Comparison of ENCODE assay signal across 10 cellular contexts in the genomic region with DNA sequence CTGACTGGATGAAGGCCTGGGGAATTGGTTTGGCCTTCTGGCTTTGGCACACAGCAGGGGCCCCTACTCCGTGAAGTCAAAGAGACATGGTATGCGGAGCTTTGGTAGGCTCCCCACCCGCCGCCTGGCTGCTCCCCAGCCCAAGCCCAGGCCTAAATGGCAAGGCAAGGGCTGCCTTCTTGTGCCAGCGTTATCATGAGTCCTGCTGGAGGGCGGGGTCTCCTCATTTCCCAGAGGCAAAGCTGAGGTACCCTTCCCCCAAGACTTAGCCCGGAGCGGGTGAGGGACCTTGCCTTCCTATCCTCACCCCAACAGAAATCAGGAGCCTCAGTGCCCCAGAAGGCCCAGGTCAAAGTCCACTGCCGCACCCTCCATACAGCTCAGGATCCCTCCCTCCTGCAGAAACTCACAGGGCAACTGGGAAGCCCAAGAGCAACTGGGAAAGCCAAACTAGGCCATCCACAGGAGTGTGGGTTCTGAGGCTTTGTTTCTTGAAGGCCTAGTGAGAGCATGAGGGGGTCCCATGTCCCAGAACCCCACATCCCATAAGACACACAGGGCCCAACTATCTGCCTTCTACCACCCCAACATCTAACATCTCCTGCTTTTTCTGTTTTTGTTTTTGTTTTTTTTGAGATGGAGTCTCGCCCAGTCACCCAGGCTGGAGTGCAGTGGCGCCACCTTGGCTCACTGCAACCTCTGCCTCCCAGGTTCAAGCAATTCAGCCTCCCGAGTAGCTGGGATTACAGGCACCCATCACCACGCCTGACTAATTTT. TPM values are rescaled to one million over a fixed set of nuclear protein-coding genes. Genes with fewer than 3 reads are reported as not detected.
A peak's percentile ranks its signal among the peaks of the same experiment; 100 is the strongest.
DNase-seq lines count a peak whose midpoint lies in the region; ATAC-seq, FAIRE-seq and TF ChIP-seq lines count a peak whose summit lies in the region.
"Had no signal": no experiment of that assay in that cellular context is flagged by ENCODE, and none has a peak within 500 bp of the region (broad histone marks: within the 10 kb centered on the region; RNA-seq: fewer than 3 reads in every experiment).

No MANE protein-coding gene starts in this region.

- H2BK20ac ChIP-seq in H9 (ENCODE audit: low read depth, low read length, poor library complexity, severe bottlenecking): no peak overlapping the region

- H3K79me1 ChIP-seq in H9 (ENCODE audit: insufficient read depth, low read depth, low read length, poor library complexity, severe bottlenecking): no peaks in the 10 kb centered on the region

- H3K23ac ChIP-seq in H9 (ENCODE audit: insufficient read length, low read depth, low read length): no peak overlapping the region

- intact Hi-C loops in naive thymus-derived CD4-positive, alpha-beta T cell (cut with micrococcal nuclease): loop anchor here in 1 of 2 donors (1.0 to 2.0 kb wide), 3 partner anchors 9 to 52 kb away; partner anchors contain the start of genes MIEN1 and PNMT

- H3K9ac ChIP-seq in H9 (ENCODE audit: extremely low read depth, insufficient read length, low read length): no peak overlapping the region
- no peak overlapping the region for H3K9ac ChIP-seq in smooth muscle cell (ENCODE audit: low read depth)

- H4K8ac ChIP-seq in H9 (replicated peaks; ENCODE audit: insufficient read length, low read depth, low read length): no peak overlapping the region

- H3T11ph ChIP-seq in H9 (ENCODE audit: low read length): no peak overlapping the region

- H2BK5ac ChIP-seq in H9 (ENCODE audit: insufficient read length, low read length): no peak overlapping the region

- no peak for TF ChIP-seq CTCF in A549 (IDR thresholded peaks at IDR 0.05)
- peak; percentile 45 for TF ChIP-seq CTCF in H9 (conservative IDR thresholded peaks at IDR 0.05)
- TF ChIP-seq CTCF in smooth muscle cell (IDR thresholded peaks at IDR 0.05; ENCODE audit: borderline replicate concordance, insufficient read depth, poor library complexity, severe bottlenecking): no peak

- no peak overlapping the region for H4K5ac ChIP-seq in H9 (ENCODE audit: insufficient read length, low read depth, low read length)

- H4K20me1 ChIP-seq in H9 (ENCODE audit: control insufficient read depth, insufficient read depth, insufficient read length) (no peaks in the 10 kb centered on the region), smooth muscle cell (ENCODE audit: low read depth) (no peaks in the 10 kb centered on the region)

- H3K4me1 Mint-ChIP-seq in H9: peaks cover 32 to 34% of the 10 kb centered on the region in 2 experiments
- H3K4me1 Mint-ChIP-seq in central memory CD8-positive, alpha-beta T cell: peaks cover 63% of the 10 kb centered on the region
- H3K4me1 Mint-ChIP-seq in naive thymus-derived CD4-positive, alpha-beta T cell: peaks cover 33 to 62% (median 53%) of the 10 kb centered on the region in 7 donors

- no peaks in the 10 kb centered on the region for H3K23me2 ChIP-seq in H9 (ENCODE audit: insufficient read length, low read depth, low read length, poor library complexity, severe bottlenecking)

- H3K4me3 ChIP-seq in A549: no peak overlapping the region
- no peak overlapping the region for H3K4me3 ChIP-seq in naive thymus-derived CD4-positive, alpha-beta T cell (ENCODE audit: low read length)
- H3K4me3 ChIP-seq in smooth muscle cell: no peak overlapping the region

- no peak for TF ChIP-seq POLR2A in A549 (IDR thresholded peaks at IDR 0.05; ENCODE audit: low read length)

- no peak for ATAC-seq in A549
- ATAC-seq in central memory CD8-positive, alpha-beta T cell (replicated peaks; ENCODE audit: extremely low read depth, poor library complexity, severe bottlenecking): no peak
- ATAC-seq in naive thymus-derived CD4-positive, alpha-beta T cell: no peak

- H3K27ac Mint-ChIP-seq in H9: peak overlapping the region; percentile 42 to 87 (median 59); a peak in 3 of 7 replicates
- peak overlapping the region; percentile 98 for H3K27ac Mint-ChIP-seq in central memory CD8-positive, alpha-beta T cell (ENCODE audit: low read depth)
- H3K27ac Mint-ChIP-seq in naive thymus-derived CD4-positive, alpha-beta T cell: peak overlapping the region; percentile 89 to 97 (median 93)

- H3K56ac ChIP-seq in H9 (ENCODE audit: insufficient read length, low read depth, low read length): no peak overlapping the region

- no peaks in the 10 kb centered on the region for H3K27me3 ChIP-seq in H9 (ENCODE audit: insufficient read depth, low read length)
- H3K27me3 ChIP-seq in naive thymus-derived CD4-positive, alpha-beta T cell (ENCODE audit: control insufficient read depth in 2 of 2, insufficient read depth in 2 of 2, low read length in 2 of 2): no peaks in the 10 kb centered on the region
- H3K27me3 ChIP-seq in smooth muscle cell (ENCODE audit: low read depth): no peaks in the 10 kb centered on the region

- H3K4me1 ChIP-seq in A549: peaks cover 21% of the 10 kb centered on the region; the same call in 2 of the 3 replicates
- H3K4me1 ChIP-seq in H9 (ENCODE audit: insufficient read depth, low read length): 0 out of 2 replicates have a peak, but pooled peaks cover 3% of the 10 kb centered on the region
- peaks cover 45 to 65% of the 10 kb centered on the region in 2 donors for H3K4me1 ChIP-seq in naive thymus-derived CD4-positive, alpha-beta T cell (ENCODE audit: control insufficient read depth in 2 of 2, insufficient read depth in 2 of 2, low read length in 2 of 2)
- H3K4me1 ChIP-seq in smooth muscle cell (ENCODE audit: low read depth): no peaks in the 10 kb centered on the region

- H2AK5ac ChIP-seq in H9 (ENCODE audit: insufficient read length, low read length): no peak overlapping the region

- no peak overlapping the region for H3K18ac ChIP-seq in H9 (ENCODE audit: insufficient read length, low read depth, low read length)

- peak overlapping the region in 1 of 2 experiments; percentile 63; a peak in 1 of 5 replicates for H3K4me3 Mint-ChIP-seq in H9
- peak overlapping the region; percentile 25 for H3K4me3 Mint-ChIP-seq in central memory CD8-positive, alpha-beta T cell
- H3K4me3 Mint-ChIP-seq in naive thymus-derived CD4-positive, alpha-beta T cell: peak overlapping the region in 5 of 10 donors; percentile 17 to 76 (median 73)

- FAIRE-seq in A549 (lab: Jason Lieb, UNC): no peak

- peaks cover 3 to 24% (median 14%) of the 10 kb centered on the region in 3 experiments for H3K36me3 Mint-ChIP-seq in H9 (ENCODE audit: insufficient read depth in 1 of 3, low read depth in 3 of 3)
- peaks cover 14% of the 10 kb centered on the region for H3K36me3 Mint-ChIP-seq in central memory CD8-positive, alpha-beta T cell (ENCODE audit: insufficient read depth)
- peaks cover 5 to 31% (median 15%) of the 10 kb centered on the region in 5 donors for H3K36me3 Mint-ChIP-seq in naive thymus-derived CD4-positive, alpha-beta T cell

- no peak for DNase-seq in A549 (ENCODE audit: low read depth in 1 of 2, low spot score in 1 of 2)
- no peak for DNase-seq in H9
- DNase-seq in central memory CD8-positive, alpha-beta T cell (ENCODE audit: low spot score in 2 of 2): no peak
- no peak for DNase-seq in naive thymus-derived CD4-positive, alpha-beta T cell
- DNase-seq in smooth muscle cell (lab: John Stamatoyannopoulos, UW; ENCODE audit: unreplicated experiment): no peak
- DNase-seq in HuH-7.5 (ENCODE audit: low spot score): no peak
- no peak for DNase-seq in NOMO-1 treated with DMSO at 0.1 percent for 48 hours (lab: John Stamatoyannopoulos, UW; ENCODE audit: unreplicated experiment)
- DNase-seq in NCI-H2171 (lab: John Stamatoyannopoulos, UW): no peak
- DNase-seq: NCI-H526 treated with DMSO at 0.1 percent for 48 hours had no signal

- POLR2A ChIA-PET in A549 (lab: Yijun Ruan, JAX): interaction anchor here (0.8 to 0.9 kb wide), 2 partner anchors 9 kb away, joined by 4 to 5 read pairs; partner anchors contain the start of gene PGAP3
- POLR2A ChIA-PET in naive thymus-derived CD4-positive, alpha-beta T cell (lab: Charles Lee): interaction anchor here (0.7 to 3.7 kb wide), 8 partner anchors 8 to 51 kb away, joined by 3 to 43 read pairs (median 4); partner anchors contain the start of genes MIEN1, PGAP3, PNMT and STARD3

- no peak overlapping the region for H3K4ac ChIP-seq in H9 (ENCODE audit: low read depth, low read length)

- H3K36me3 ChIP-seq in naive thymus-derived CD4-positive, alpha-beta T cell (ENCODE audit: control insufficient read depth in 2 of 3, insufficient read depth in 3 of 3, low read length in 3 of 3): no peaks in the 10 kb centered on the region
- no peaks in the 10 kb centered on the region for H3K36me3 ChIP-seq in smooth muscle cell (ENCODE audit: low read depth)

- no peak overlapping the region for H2BK120ac ChIP-seq in H9 (ENCODE audit: low read depth, low read length, poor library complexity, severe bottlenecking)

- H2BK12ac ChIP-seq in H9 (ENCODE audit: insufficient read length, low read depth, low read length): no peak overlapping the region

- no peaks in the 10 kb centered on the region for H3K9me3 ChIP-seq in A549
- no peaks in the 10 kb centered on the region for H3K9me3 ChIP-seq in H9 (ENCODE audit: control insufficient read depth, low read depth, low read length)
- H3K9me3 ChIP-seq in naive thymus-derived CD4-positive, alpha-beta T cell (ENCODE audit: control insufficient read depth in 2 of 3, low read length in 3 of 3): no peaks in the 10 kb centered on the region
- no peaks in the 10 kb centered on the region for H3K9me3 ChIP-seq in smooth muscle cell (replicated peaks; ENCODE audit: low read depth)

- H3F3A ChIP-seq in smooth muscle cell (ENCODE audit: low read depth): no peaks in the 10 kb centered on the region

- WGBS in A549 (ENCODE audit: missing lambda C conversion rate): 88% methylated on average over 11 of the region's 13 CpGs
- WGBS in H9 (ENCODE audit: extremely low coverage, insufficient read length, low lambda C conversion rate): no CpG with 5 or more reads among the region's 13 CpGs
- WGBS in smooth muscle cell (ENCODE audit: low lambda C conversion rate): 93% methylated on average over 13 of the region's 13 CpGs

- CTCF ChIA-PET in A549 (lab: Yijun Ruan, JAX): interaction anchor here (0.7 to 50.7 kb wide), 11 partner anchors 6 to 52 kb away, joined by 3 to 1391 read pairs (median 6); partner anchors contain the start of genes ERBB2, MIEN1, PGAP3 and PNMT
- CTCF ChIA-PET in naive thymus-derived CD4-positive, alpha-beta T cell (lab: Charles Lee): interaction anchor here (0.6 to 2.8 kb wide), 10 partner anchors 7 to 322 kb away, joined by 3 to 14 read pairs (median 5); partner anchors contain the start of genes PGAP3 and PNMT

- H3K27ac ChIP-seq in A549 (no peak overlapping the region), H9 (ENCODE audit: insufficient read length, low read depth, low read length) (no peak overlapping the region), smooth muscle cell (ENCODE audit: low read depth) (no peak overlapping the region)
- peak overlapping the region; percentile 71 for H3K27ac ChIP-seq in naive thymus-derived CD4-positive, alpha-beta T cell (ENCODE audit: low read depth, low read length)

- H3K4me2 ChIP-seq in A549 (peak overlapping the region; percentile 1; the same call in 1 of the 3 replicates), H9 (ENCODE audit: insufficient read depth, insufficient read length, low read length) (no peak overlapping the region), smooth muscle cell (no peak overlapping the region)

- no peak overlapping the region for H3K14ac ChIP-seq in H9 (ENCODE audit: insufficient read depth, low read length)

- no peaks in the 10 kb centered on the region for H3K27me3 Mint-ChIP-seq in H9 (ENCODE audit: low read depth)
- no peaks in the 10 kb centered on the region for H3K27me3 Mint-ChIP-seq in central memory CD8-positive, alpha-beta T cell
- H3K27me3 Mint-ChIP-seq in naive thymus-derived CD4-positive, alpha-beta T cell: no peaks in the 10 kb centered on the region

- H4K91ac ChIP-seq in H9 (ENCODE audit: insufficient read length, low read depth, low read length): no peak overlapping the region

- no peak for TF ChIP-seq EP300 in A549 (IDR thresholded peaks at IDR 0.05)

- TF ChIP-seq RAD21 in A549 (conservative IDR thresholded peaks at IDR 0.05 in 1 of 2, IDR thresholded peaks at IDR 0.05 in 1 of 2): no peak

- no peak overlapping the region for H2AFZ ChIP-seq in H9 (ENCODE audit: low read length)
- no peak overlapping the region for H2AFZ ChIP-seq in smooth muscle cell (ENCODE audit: low read depth)

- H2BK15ac ChIP-seq in H9 (ENCODE audit: low read depth, low read length): no peak overlapping the region

- H3K79me2 ChIP-seq in H9 (ENCODE audit: insufficient read depth, low read length): no peaks in the 10 kb centered on the region
- H3K79me2 ChIP-seq in smooth muscle cell (ENCODE audit: low read depth): no peaks in the 10 kb centered on the region

- no peaks in the 10 kb centered on the region for H3K9me3 Mint-ChIP-seq in H9
- H3K9me3 Mint-ChIP-seq in central memory CD8-positive, alpha-beta T cell: no peaks in the 10 kb centered on the region
- no peaks in the 10 kb centered on the region for H3K9me3 Mint-ChIP-seq in naive thymus-derived CD4-positive, alpha-beta T cell

RNA-seq across cellular contexts. Expression of gene PGAP3, which starts 9.3 kb away (rescaled TPM):
- polyA plus RNA-seq in A549 (2011; rRNA removed) (8.5 and 10.6 TPM in 2 replicates), A549 (2017; fragmentation: RNase III; extraction: RNeasy Plus Mini Kit Qiagen cat#74134 plus additional on column Dnase treatment) (6.2 to 8.0 TPM (median 7.3 TPM) in 3 replicates), smooth muscle cell (19.1 and 26.4 TPM in 2 replicates)
- 8.7 and 11.2 TPM in 2 replicates for polyA plus RNA-seq in A549 (2012; cell fraction: cytosol; rRNA removed)
- 45.5 and 48.0 TPM in 2 replicates for polyA plus RNA-seq in A549 (2012; cell fraction: nucleus; rRNA removed)
- 15.5 and 18.5 TPM in 2 replicates for polyA minus RNA-seq in A549 (2011; rRNA and poly(A)+ RNA removed)
- total RNA-seq in H9 (2021) (29.0 and 30.2 TPM in 2 replicates), smooth muscle cell (16.5 and 19.4 TPM in 2 replicates)
- 10 to 100 TPM; 26.3 to 39.9 (median 35.1) TPM for total RNA-seq in naive thymus-derived CD4-positive, alpha-beta T cell
- 10 to 100 TPM; 13.3 to 20.7 TPM for polyA plus RNA-seq in naive thymus-derived CD4-positive, alpha-beta T cell

RNA-seq across cellular contexts. Expression of gene PNMT, which starts 10.3 kb away (rescaled TPM):
- not detected in 2 replicates for polyA plus RNA-seq in A549 (2011; rRNA removed)
- 0.05 and 0.16 TPM in 2 replicates for polyA plus RNA-seq in A549 (2012; cell fraction: cytosol; rRNA removed)
- polyA plus RNA-seq in A549 (2012; cell fraction: nucleus; rRNA removed): 0.12 TPM in 1 of 2 replicates, not detected in the other
- polyA plus RNA-seq in A549 (2017; fragmentation: RNase III; extraction: RNeasy Plus Mini Kit Qiagen cat#74134 plus additional on column Dnase treatment): 0.16 TPM in 1 of 3 replicates, not detected in the others
- not detected in 2 replicates for polyA minus RNA-seq in A549 (2011; rRNA and poly(A)+ RNA removed)
- 2.1 and 2.3 TPM in 2 replicates for total RNA-seq in H9 (2021)
- under 1 TPM in 4 of 5 experiments, not detected in 1; 0.42 to 0.89 (median 0.50) TPM for total RNA-seq in naive thymus-derived CD4-positive, alpha-beta T cell
- polyA plus RNA-seq in naive thymus-derived CD4-positive, alpha-beta T cell: under 1 TPM; 0.36 to 0.48 TPM
- total RNA-seq in smooth muscle cell: not detected in 2 replicates
- 0.23 and 1.3 TPM in 2 replicates for polyA plus RNA-seq in smooth muscle cell
- total RNA-seq: SK-MEL-5 had no signal

RNA-seq across cellular contexts. Expression of gene TCAP, which starts 13.4 kb away (rescaled TPM):
- 0.41 and 0.67 TPM in 2 replicates for polyA plus RNA-seq in A549 (2011; rRNA removed)
- polyA plus RNA-seq in A549 (2012; cell fraction: cytosol; rRNA removed): 0.40 and 0.61 TPM in 2 replicates
- polyA plus RNA-seq in A549 (2012; cell fraction: nucleus; rRNA removed): 3.7 and 4.3 TPM in 2 replicates
- polyA plus RNA-seq in A549 (2017; fragmentation: RNase III; extraction: RNeasy Plus Mini Kit Qiagen cat#74134 plus additional on column Dnase treatment): 1.0 to 1.6 TPM (median 1.2 TPM) in 3 replicates
- 0.73 and 1.2 TPM in 2 replicates for polyA minus RNA-seq in A549 (2011; rRNA and poly(A)+ RNA removed)
- 2.1 and 2.5 TPM in 2 replicates for total RNA-seq in H9 (2021)
- 10 to 100 TPM in 1 of 5 experiments, 1 to 10 TPM in 4; 1.7 to 10.5 (median 4.6) TPM for total RNA-seq in naive thymus-derived CD4-positive, alpha-beta T cell
- polyA plus RNA-seq in naive thymus-derived CD4-positive, alpha-beta T cell: under 1 TPM in 1 of 2 donors, not detected in 1; 0.12 TPM
- 1.1 TPM in 1 of 2 replicates, not detected in the other for total RNA-seq in smooth muscle cell
- polyA plus RNA-seq in smooth muscle cell: 0.41 and 0.69 TPM in 2 replicates

RNA-seq across cellular contexts. Expression of gene ERBB2, which starts 21.3 kb away (rescaled TPM):
- 22.4 and 34.8 TPM in 2 replicates for polyA plus RNA-seq in A549 (2011; rRNA removed)
- polyA plus RNA-seq in A549 (2012; cell fraction: cytosol; rRNA removed): 18.9 and 24.0 TPM in 2 replicates
- polyA plus RNA-seq in A549 (2012; cell fraction: nucleus; rRNA removed): 55.4 and 64.4 TPM in 2 replicates
- 28.6 to 32.4 TPM (median 32.0 TPM) in 3 replicates for polyA plus RNA-seq in A549 (2017; fragmentation: RNase III; extraction: RNeasy Plus Mini Kit Qiagen cat#74134 plus additional on column Dnase treatment)
- 74.9 and 108 TPM in 2 replicates for polyA minus RNA-seq in A549 (2011; rRNA and poly(A)+ RNA removed)
- 216 and 217 TPM in 2 replicates for total RNA-seq in H9 (2021)
- 10 to 100 TPM in 1 of 5 experiments, 1 to 10 TPM in 4; 3.6 to 10.5 (median 6.6) TPM for total RNA-seq in naive thymus-derived CD4-positive, alpha-beta T cell
- polyA plus RNA-seq in naive thymus-derived CD4-positive, alpha-beta T cell: 1 to 10 TPM in 1 of 2 donors, under 1 TPM in 1; 0.39 to 2.4 TPM
- total RNA-seq in smooth muscle cell: 44.5 and 49.4 TPM in 2 replicates
- 53.6 and 56.1 TPM in 2 replicates for polyA plus RNA-seq in smooth muscle cell

RNA-seq across cellular contexts. Expression of gene STARD3, which starts 41.6 kb away (rescaled TPM):
- polyA plus RNA-seq in A549 (2011; rRNA removed) (56.0 and 60.9 TPM in 2 replicates), A549 (2017; fragmentation: RNase III; extraction: RNeasy Plus Mini Kit Qiagen cat#74134 plus additional on column Dnase treatment) (53.0 to 56.1 TPM (median 54.6 TPM) in 3 replicates), smooth muscle cell (53.3 and 61.8 TPM in 2 replicates)
- 83.7 and 101 TPM in 2 replicates for polyA plus RNA-seq in A549 (2012; cell fraction: cytosol; rRNA removed)
- polyA plus RNA-seq in A549 (2012; cell fraction: nucleus; rRNA removed): 261 and 339 TPM in 2 replicates
- polyA minus RNA-seq in A549 (2011; rRNA and poly(A)+ RNA removed): 77.8 and 87.0 TPM in 2 replicates
- total RNA-seq in H9 (2021) (48.2 and 51.3 TPM in 2 replicates), smooth muscle cell (33.7 and 37.5 TPM in 2 replicates)
- 100 to 1,000 TPM in 2 of 5 experiments, 10 to 100 TPM in 3; 69.8 to 143 (median 99.3) TPM for total RNA-seq in naive thymus-derived CD4-positive, alpha-beta T cell
- 10 to 100 TPM; 46.7 to 56.9 TPM for polyA plus RNA-seq in naive thymus-derived CD4-positive, alpha-beta T cell
